In the genomic region with DNA sequence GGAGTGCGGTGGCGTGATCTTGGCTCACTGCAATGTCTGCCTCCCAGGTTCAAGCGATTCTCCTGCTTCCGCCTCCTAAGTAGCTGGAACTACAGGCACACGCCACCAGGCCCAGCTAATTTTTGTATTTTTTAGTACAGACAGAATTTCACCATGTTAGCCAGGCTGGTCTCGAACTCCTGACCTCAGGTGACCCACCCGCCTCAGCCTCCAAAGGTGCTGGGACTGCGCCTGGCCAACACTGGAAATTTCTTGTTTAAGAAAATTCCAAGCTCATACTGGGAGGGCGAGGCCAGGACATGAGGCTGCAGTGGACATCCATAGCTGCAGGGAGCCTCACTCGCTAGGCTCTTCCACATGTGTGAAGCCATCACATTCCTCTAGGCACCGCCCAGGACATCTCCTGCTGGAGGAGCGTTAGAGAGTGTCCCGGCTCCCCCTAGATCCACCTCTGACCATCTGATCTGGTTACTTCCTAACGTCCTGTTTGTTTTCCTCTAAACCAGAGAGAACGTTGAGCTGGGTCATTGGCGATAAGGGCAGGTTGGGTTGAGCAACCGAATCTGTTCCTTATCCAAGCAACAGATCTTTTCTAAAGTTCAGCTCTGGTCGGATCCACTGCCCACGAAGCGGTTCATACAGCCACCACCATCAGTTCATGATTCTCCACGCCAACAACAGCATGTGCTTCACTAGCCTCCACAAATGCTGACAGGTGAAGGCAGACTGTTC, we compare ENCODE assay signal across 2 cellular contexts.
TF ChIP-seq lines count a peak whose summit lies in the region.

No MANE protein-coding gene starts in this region.

TF ChIP-seq in IMR-90, 13 proteins besides CTCF, POLR2A, EP300 and RAD21:
- TF ChIP-seq RCOR1 (IDR thresholded peaks at IDR 0.05; ENCODE audit: insufficient replicate concordance, low read length) (no peak), CEBPB (IDR thresholded peaks at IDR 0.05; ENCODE audit: low read depth, low read length) (no peak), RFX5 (IDR thresholded peaks at IDR 0.05; ENCODE audit: low read depth, low read length) (no peak), MAFK (IDR thresholded peaks at IDR 0.05; ENCODE audit: low read depth, low read length) (no peak), NFE2L2 (IDR thresholded peaks at IDR 0.05; ENCODE audit: low read depth, low read length) (no peak), FOS (IDR thresholded peaks at IDR 0.05; ENCODE audit: low read depth, low read length) (no peak), MAZ (IDR thresholded peaks at IDR 0.05; ENCODE audit: borderline replicate concordance, low read depth, low read length) (no peak), MXI1 (IDR thresholded peaks at IDR 0.05; ENCODE audit: borderline replicate concordance, low read depth, low read length) (no peak), CHD1 (IDR thresholded peaks at IDR 0.05; ENCODE audit: low read depth, low read length) (no peak), SMC3 (IDR thresholded peaks at IDR 0.05; ENCODE audit: low read depth, low read length) (no peak), BHLHE40 (IDR thresholded peaks at IDR 0.05; ENCODE audit: low read depth, low read length) (no peak)
- TF ChIP-seq, protein P1, sequence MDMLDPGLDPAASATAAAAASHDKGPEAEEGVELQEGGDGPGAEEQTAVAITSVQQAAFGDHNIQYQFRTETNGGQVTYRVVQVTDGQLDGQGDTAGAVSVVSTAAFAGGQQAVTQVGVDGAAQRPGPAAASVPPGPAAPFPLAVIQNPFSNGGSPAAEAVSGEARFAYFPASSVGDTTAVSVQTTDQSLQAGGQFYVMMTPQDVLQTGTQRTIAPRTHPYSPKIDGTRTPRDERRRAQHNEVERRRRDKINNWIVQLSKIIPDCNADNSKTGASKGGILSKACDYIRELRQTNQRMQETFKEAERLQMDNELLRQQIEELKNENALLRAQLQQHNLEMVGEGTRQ (IDR thresholded peaks at IDR 0.05; ENCODE audit: low read depth, low read length), result no peak
- TF ChIP-seq, protein P2, sequence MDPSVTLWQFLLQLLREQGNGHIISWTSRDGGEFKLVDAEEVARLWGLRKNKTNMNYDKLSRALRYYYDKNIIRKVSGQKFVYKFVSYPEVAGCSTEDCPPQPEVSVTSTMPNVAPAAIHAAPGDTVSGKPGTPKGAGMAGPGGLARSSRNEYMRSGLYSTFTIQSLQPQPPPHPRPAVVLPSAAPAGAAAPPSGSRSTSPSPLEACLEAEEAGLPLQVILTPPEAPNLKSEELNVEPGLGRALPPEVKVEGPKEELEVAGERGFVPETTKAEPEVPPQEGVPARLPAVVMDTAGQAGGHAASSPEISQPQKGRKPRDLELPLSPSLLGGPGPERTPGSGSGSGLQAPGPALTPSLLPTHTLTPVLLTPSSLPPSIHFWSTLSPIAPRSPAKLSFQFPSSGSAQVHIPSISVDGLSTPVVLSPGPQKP (IDR thresholded peaks at IDR 0.05; ENCODE audit: borderline replicate concordance, low read depth, low read length), result no peak

TF ChIP-seq in WTC11, 78 proteins besides CTCF, POLR2A, EP300 and RAD21 (continued from another document):
- TF ChIP-seq, protein P3, sequence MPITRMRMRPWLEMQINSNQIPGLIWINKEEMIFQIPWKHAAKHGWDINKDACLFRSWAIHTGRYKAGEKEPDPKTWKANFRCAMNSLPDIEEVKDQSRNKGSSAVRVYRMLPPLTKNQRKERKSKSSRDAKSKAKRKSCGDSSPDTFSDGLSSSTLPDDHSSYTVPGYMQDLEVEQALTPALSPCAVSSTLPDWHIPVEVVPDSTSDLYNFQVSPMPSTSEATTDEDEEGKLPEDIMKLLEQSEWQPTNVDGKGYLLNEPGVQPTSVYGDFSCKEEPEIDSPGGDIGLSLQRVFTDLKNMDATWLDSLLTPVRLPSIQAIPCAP (CRISPR knock-in tag; IDR thresholded peaks at IDR 0.05), result no peak
TF ChIP-seq in WTC11: peak in this region for 0.
